In genomic region chr11:122242731-122243130, GRCh38 we compare ENCODE assay signal across 27 cellular contexts.
DNase-seq lines count a peak whose midpoint lies in the region; ATAC-seq, FAIRE-seq and TF ChIP-seq lines count a peak whose summit lies in the region.
"Had no signal": no experiment of that assay in that cellular context is flagged by ENCODE, and none has a peak within 500 bp of the region (broad histone marks: within the 10 kb centered on the region; RNA-seq: fewer than 3 reads in every experiment).

No MANE protein-coding gene starts in this region.

- DNase-seq in AG08395 (ENCODE audit: low spot score) (peak; percentile 40), ELR (ENCODE audit: low read depth) (peak; percentile 8), RPMI7951 (ENCODE audit: low read depth) (peak; percentile 57), endothelial cell of umbilical vein (ENCODE audit: low read depth, low spot score) (peak; percentile 55), NCI-H146 treated with DMSO at 0.1 percent for 48 hours (lab: John Stamatoyannopoulos, UW; ENCODE audit: unreplicated experiment) (no peak), erythroblast (lab: John Stamatoyannopoulos, UW) (no peak), mucosa of descending colon (no peak)
- DNase-seq: activated CD8-positive, alpha-beta T cell treated with anti-CD3 and anti-CD28 coated beads, Interleukin-2, amount 10 ng/mL, durations not matched to agents 7 days and 5 days; activated effector memory CD4-positive, alpha-beta T cell treated with anti-CD3 and anti-CD28 coated beads, Interleukin-2, amount 50 U/mL, for 16 hours; activated naive CD8-positive, alpha-beta T cell treated with anti-CD3 and anti-CD28 coated beads, Interleukin-2, amount 10 ng/mL, durations not matched to agents 7 days and 5 days; activated T-cell treated with anti-CD3 and anti-CD28 coated beads for 4 hours; left cardiac atrium; MM.1S; NCI-H187; NCI-H526 treated with DMSO at 0.1 percent for 48 hours; SK-N-SH; stimulated activated CD4-positive, alpha-beta T cell treated with anti-CD3 and anti-CD28 coated beads, Interleukin-4, amount 100 ng/mL, for 4 hours; stimulated activated naive CD4-positive, alpha-beta T cell treated with Interleukin-2 at 50 U/mL for 16 hours; testis; uterus had no signal

- POLR2A ChIA-PET in endothelial cell of umbilical vein (lab: Charles Lee) = no interaction called here

- intact Hi-C loops in endothelial cell of umbilical vein (cut with micrococcal nuclease) = loop anchor here (1.0 kb wide), 1 partner anchor 13 kb away; no protein-coding TSS in a partner anchor
- intact Hi-C loops in mucosa of descending colon (cut with DNase I, micrococcal nuclease) = no loop called here

- H3K27me3 ChIP-seq in endothelial cell of umbilical vein (ENCODE audit: control insufficient read depth in 2 of 2, insufficient read depth in 2 of 2, low read length in 2 of 2) = no peaks in the 10 kb centered on the region
- H3K27me3 ChIP-seq: heart right ventricle, testis, uterus had no signal

- peak; percentile 89 for FAIRE-seq in endothelial cell of umbilical vein (lab: Jason Lieb, UNC)
- FAIRE-seq: D721Med had no signal

- H3K4me3 ChIP-seq in endothelial cell of umbilical vein (replicated peaks in 1 of 3; ENCODE audit: insufficient read depth in 1 of 3, low read depth in 1 of 3, low read length in 3 of 3) = no peak overlapping the region
- no peak overlapping the region for H3K4me3 ChIP-seq in mucosa of descending colon
- H3K4me3 ChIP-seq: HAP-1, heart right ventricle, testis, uterus had no signal

- H3K9me1 ChIP-seq in endothelial cell of umbilical vein (replicated peaks; ENCODE audit: control insufficient read depth, extremely low read depth, insufficient read depth, low read length) = no peaks in the 10 kb centered on the region

- BruUV-seq in endothelial cell of umbilical vein (replicated peaks; lab: Mats Ljungman, UMichigan) = no TSS peak

- H3K9ac ChIP-seq in endothelial cell of umbilical vein (replicated peaks; ENCODE audit: extremely low read depth, insufficient read depth, low read length) = no peak overlapping the region
- H3K9ac ChIP-seq: SK-N-SH had no signal

- TF ChIP-seq POLR2A in endothelial cell of umbilical vein (IDR thresholded peaks at IDR 0.05; ENCODE audit: low read depth, low read length) = no peak
- TF ChIP-seq POLR2A in erythroblast (IDR thresholded peaks at IDR 0.05; ENCODE audit: low read length) = no peak

- no peak for TF ChIP-seq CTCF in endothelial cell of umbilical vein (IDR thresholded peaks at IDR 0.05; ENCODE audit: extremely low read depth in 1 of 2, insufficient read depth in 1 of 2, low read depth in 1 of 2, low read length in 2 of 2)
- no peak for TF ChIP-seq CTCF in mucosa of descending colon (IDR thresholded peaks at IDR 0.05)

- no peak overlapping the region for H3K27ac ChIP-seq in endothelial cell of umbilical vein (ENCODE audit: insufficient read depth, low read depth, low read length)
- H3K27ac ChIP-seq: C4-2B, heart right ventricle, testis, uterus had no signal

- no peaks in the 10 kb centered on the region for H3K36me3 ChIP-seq in endothelial cell of umbilical vein (ENCODE audit: control insufficient read depth in 2 of 2, extremely low read depth in 1 of 2, insufficient read depth in 2 of 2, low read length in 2 of 2)
- no peaks in the 10 kb centered on the region for H3K36me3 ChIP-seq in mucosa of descending colon (ENCODE audit: low read depth)
- H3K36me3 ChIP-seq: HAP-1, heart right ventricle, uterus had no signal

- no peak for ATAC-seq in mucosa of descending colon
- no peak for ATAC-seq in HG03196 (IDR thresholded peaks at IDR 0.05; ENCODE audit: unreplicated experiment)
- ATAC-seq: activated CD4-positive, CD25-positive, alpha-beta regulatory T cell treated with anti-CD3 and anti-CD28 coated beads, Interleukin-2, amount 50 U/mL, for 24 hours; activated CD8-positive, alpha-beta T cell treated with anti-CD3 and anti-CD28 coated beads, Interleukin-2, amount 10 ng/mL, durations not matched to agents 7 days and 5 days; natural killer cell treated with Interleukin-12 subunit alpha and Interleukin-12 subunit beta and Interleukin-15 and Interleukin-18, amount 100 ng/mL, for 72 hours had no signal

- H2AFZ ChIP-seq in endothelial cell of umbilical vein (ENCODE audit: low read depth, low read length) = no peak overlapping the region

- dilution Hi-C loops in endothelial cell of umbilical vein (cut with MboI; ENCODE audit: extremely low pct_ligation_motif_present, low sequenced_read_pairs) = no loop called here

- H3K4me1 ChIP-seq in endothelial cell of umbilical vein (ENCODE audit: control insufficient read depth, extremely low read depth, insufficient read depth, low read length) (no peaks in the 10 kb centered on the region), mucosa of descending colon (ENCODE audit: low read depth) (no peaks in the 10 kb centered on the region)
- H3K4me1 ChIP-seq: HAP-1, testis, uterus had no signal

- H3K9me3 ChIP-seq in endothelial cell of umbilical vein (replicated peaks; ENCODE audit: control insufficient read depth, insufficient read depth, low read length) (no peaks in the 10 kb centered on the region), mucosa of descending colon (no peaks in the 10 kb centered on the region)
- H3K9me3 ChIP-seq: HAP-1, heart right ventricle, SK-N-SH, testis, uterus had no signal

- H4K20me1 ChIP-seq in endothelial cell of umbilical vein (replicated peaks; ENCODE audit: control insufficient read depth, extremely low read depth, insufficient read depth, low read length) = no peaks in the 10 kb centered on the region

- H3K79me2 ChIP-seq in endothelial cell of umbilical vein (ENCODE audit: control insufficient read depth, insufficient read depth, low read length) = no peaks in the 10 kb centered on the region

- CTCF ChIA-PET in endothelial cell of umbilical vein (lab: Charles Lee) = no interaction called here

- no peak overlapping the region for H3K4me2 ChIP-seq in endothelial cell of umbilical vein (ENCODE audit: insufficient read depth, low read length)
- H3K4me2 ChIP-seq: SK-N-SH had no signal

TF ChIP-seq in endothelial cell of umbilical vein, 7 proteins besides CTCF, POLR2A, EP300 and RAD21:
- TF ChIP-seq GATA2 (IDR thresholded peaks at IDR 0.05; ENCODE audit: insufficient read depth, insufficient read length, low read depth, low read length) (no peak), EZH2 (IDR thresholded peaks at IDR 0.05; ENCODE audit: borderline replicate concordance, low read depth, low read length, severe bottlenecking) (no peak), FOS (IDR thresholded peaks at IDR 0.05; ENCODE audit: borderline replicate concordance, insufficient read depth, low read length) (peak; percentile 11), MAX (IDR thresholded peaks at IDR 0.05; ENCODE audit: insufficient read depth, insufficient read length) (no peak), JUN (IDR thresholded peaks at IDR 0.05; ENCODE audit: borderline replicate concordance, insufficient read depth, insufficient read length, low read depth) (peak; percentile 65), POLR2AphosphoS5 (IDR thresholded peaks at IDR 0.05; ENCODE audit: insufficient read depth, low read depth, low read length) (no peak), MYC (IDR thresholded peaks at IDR 0.05; ENCODE audit: low read depth, low read length) (no peak)

Comparison
In these comparisons a context has a peak if more than half of its experiments do, and no peak if none do; other contexts are left out.
1. DNase-seq: peak in AG08395 (single experiment), ELR (single experiment), RPMI7951 (single experiment) and endothelial cell of umbilical vein (single experiment); none in NCI-H146 treated with DMSO at 0.1 percent for 48 hours (single experiment), erythroblast (0 of 2) and mucosa of descending colon (0 of 3).